In genomic region chr2:72887836-72888437, GRCh38 we compare ENCODE assay signal across 8 cellular contexts. TPM values are rescaled to one million over a fixed set of nuclear protein-coding genes. Genes with fewer than 3 reads are reported as not detected.
DNase-seq lines count a peak whose midpoint lies in the region; ATAC-seq and TF ChIP-seq lines count a peak whose summit lies in the region.

No MANE protein-coding gene starts in this region.

- 15% methylated on average over 6 of the region's 16 CpGs for WGBS in esophagus muscularis mucosa

- intact Hi-C loops in esophagus muscularis mucosa (cut with DNase I): no loop called here

- H3K9me3 ChIP-seq in esophagus muscularis mucosa: peaks cover 0 to 4% (median 0%) of the 10 kb centered on the region in 4 donors

- no peaks in the 10 kb centered on the region for H3K27me3 ChIP-seq in esophagus muscularis mucosa

- TF ChIP-seq EP300 in esophagus muscularis mucosa (IDR thresholded peaks at IDR 0.05): no peak

- peaks cover 16% of the 10 kb centered on the region for H3K4me1 Mint-ChIP-seq in activated T-cell treated with anti-CD3 and anti-CD28 coated beads, Interleukin-2, amount 50 U/mL, for 24 hours (ENCODE audit: low read depth)
- H3K4me1 Mint-ChIP-seq in stimulated activated memory B cell treated with anti-CD40 and anti-IgM and Interleukin-4, amounts not matched to agents 10 μg/mL and 1 μg/mL and 100 μg/mL, for 72 hours: peaks cover 17% of the 10 kb centered on the region

- peaks cover 9 to 26% (median 16%) of the 10 kb centered on the region in 4 donors for H3K36me3 ChIP-seq in esophagus muscularis mucosa

- peak; percentile 85 to 95 (median 85) for TF ChIP-seq CTCF in esophagus muscularis mucosa (IDR thresholded peaks at IDR 0.05)

- H3K4me3 Mint-ChIP-seq in activated T-cell treated with anti-CD3 and anti-CD28 coated beads, Interleukin-2, amount 50 U/mL, for 24 hours: peak overlapping the region; percentile 75
- H3K4me3 Mint-ChIP-seq in stimulated activated memory B cell treated with anti-CD40 and anti-IgM and Interleukin-4, amounts not matched to agents 10 μg/mL and 1 μg/mL and 100 μg/mL, for 72 hours: peak overlapping the region; percentile 79

- H3K9me3 Mint-ChIP-seq in activated T-cell treated with anti-CD3 and anti-CD28 coated beads, Interleukin-2, amount 50 U/mL, for 24 hours: no peaks in the 10 kb centered on the region
- no peaks in the 10 kb centered on the region for H3K9me3 Mint-ChIP-seq in stimulated activated memory B cell treated with anti-CD40 and anti-IgM and Interleukin-4, amounts not matched to agents 10 μg/mL and 1 μg/mL and 100 μg/mL, for 72 hours

- peaks cover 4% of the 10 kb centered on the region for H3K36me3 Mint-ChIP-seq in activated T-cell treated with anti-CD3 and anti-CD28 coated beads, Interleukin-2, amount 50 U/mL, for 24 hours (ENCODE audit: low read depth)
- no peaks in the 10 kb centered on the region for H3K36me3 Mint-ChIP-seq in stimulated activated memory B cell treated with anti-CD40 and anti-IgM and Interleukin-4, amounts not matched to agents 10 μg/mL and 1 μg/mL and 100 μg/mL, for 72 hours

- H3K27ac ChIP-seq in esophagus muscularis mucosa (replicated peaks in 1 of 4): peak overlapping the region; percentile 89 to 97 (median 94)

- peaks cover 82% of the 10 kb centered on the region for H3K27me3 Mint-ChIP-seq in activated T-cell treated with anti-CD3 and anti-CD28 coated beads, Interleukin-2, amount 50 U/mL, for 24 hours
- H3K27me3 Mint-ChIP-seq in stimulated activated memory B cell treated with anti-CD40 and anti-IgM and Interleukin-4, amounts not matched to agents 10 μg/mL and 1 μg/mL and 100 μg/mL, for 72 hours: peaks cover 87% of the 10 kb centered on the region

- ATAC-seq in GM21381 (IDR thresholded peaks at IDR 0.05; ENCODE audit: unreplicated experiment): peak; percentile 41
- ATAC-seq in stimulated activated memory B cell treated with anti-CD40 and anti-IgM and Interleukin-4, amounts not matched to agents 10 μg/mL and 1 μg/mL and 100 μg/mL, for 72 hours: peak; percentile 60

- peak; percentile 72 for DNase-seq in CMK (ENCODE audit: low read depth)
- peak; percentile 85 for DNase-seq in HT1080 (ENCODE audit: low read depth)
- peak; percentile 36 to 41 for DNase-seq in NOMO-1 (lab: John Stamatoyannopoulos, UW; ENCODE audit: unreplicated experiment in 2 of 2)
- DNase-seq in activated T-cell treated with anti-CD3 and anti-CD28 coated beads, Interleukin-2, amount 50 U/mL, for 24 hours: peak; percentile 78
- peak; percentile 96 for DNase-seq in esophagus muscularis mucosa (ENCODE audit: extremely low spot score)
- peak; percentile 87 for DNase-seq in mucosa of gallbladder (ENCODE audit: low spot score)

- H3K4me3 ChIP-seq in esophagus muscularis mucosa: peak overlapping the region; percentile 82 to 89 (median 86)

- H3K4me1 ChIP-seq in esophagus muscularis mucosa: peaks cover 24 to 35% (median 30%) of the 10 kb centered on the region in 4 donors

- TF ChIP-seq POLR2A in esophagus muscularis mucosa (IDR thresholded peaks at IDR 0.05; ENCODE audit: low read depth): no peak

- no peak overlapping the region for H3K27ac Mint-ChIP-seq in activated T-cell treated with anti-CD3 and anti-CD28 coated beads, Interleukin-2, amount 50 U/mL, for 24 hours
- no peak overlapping the region for H3K27ac Mint-ChIP-seq in stimulated activated memory B cell treated with anti-CD40 and anti-IgM and Interleukin-4, amounts not matched to agents 10 μg/mL and 1 μg/mL and 100 μg/mL, for 72 hours

RNA-seq across cellular contexts. Expression of gene SPR, which starts 0.7 kb away (rescaled TPM):
- total RNA-seq in HT1080 (2014; rRNA removed; shearing (Covaris generic)): 62.4 and 64.4 TPM in 2 replicates
- polyA plus RNA-seq in HT1080 (2015; cell fraction: cytosol; rRNA removed): 43.3 and 48.2 TPM in 2 replicates
- 24.9 and 26.2 TPM in 2 replicates for polyA plus RNA-seq in HT1080 (2015; cell fraction: nucleus; rRNA removed)
- 10 to 100 TPM; 30.3 to 57.0 (median 50.3) TPM for total RNA-seq in esophagus muscularis mucosa
- total RNA-seq in mucosa of gallbladder: 60.3 TPM

RNA-seq across cellular contexts. Expression of gene EMX1, which starts 29.4 kb away (rescaled TPM):
- total RNA-seq in HT1080 (2014; rRNA removed; shearing (Covaris generic)): not detected in 2 replicates
- not detected in 2 replicates for polyA plus RNA-seq in HT1080 (2015; cell fraction: cytosol; rRNA removed)
- not detected in 2 replicates for polyA plus RNA-seq in HT1080 (2015; cell fraction: nucleus; rRNA removed)
- total RNA-seq in esophagus muscularis mucosa (not detected), mucosa of gallbladder (0.12 TPM)

Comparison
In these comparisons a context has a peak if more than half of its experiments do, and no peak if none do; other contexts are left out.
1. Peak in every context shown above with its lines: DNase-seq, ATAC-seq, H3K4me3 ChIP-seq and H3K27ac ChIP-seq.
2. DNase-seq: peak in every context shown above with its lines; median percentile 96 in esophagus muscularis mucosa; 87 in mucosa of gallbladder; 85 in HT1080; 78 in activated T-cell treated with anti-CD3 and anti-CD28 coated beads, Interleukin-2, amount 50 U/mL, for 24 hours; 72 in CMK; 38 in NOMO-1.